ENCODE assay signal across 1 cellular context in genomic region chr11:93767018-93767417, GRCh38.
TF ChIP-seq lines count a peak whose summit lies in the region.

No MANE protein-coding gene starts in this region.

TF ChIP-seq in K562, 482 proteins besides CTCF, POLR2A, EP300 and RAD21 (continued from another document):
- no peak for TF ChIP-seq THAP7 (CRISPR knock-in tag; IDR thresholded peaks at IDR 0.05)
- no peak for TF ChIP-seq MYC (IDR thresholded peaks at IDR 0.05; ENCODE audit: low read depth, low read length)
- TF ChIP-seq MYC (CRISPR knock-in tag; IDR thresholded peaks at IDR 0.05; ENCODE audit: borderline replicate concordance, low read depth), result no peak
- TF ChIP-seq SRSF7 (optimal IDR thresholded peaks at IDR 0.05; ENCODE audit: low read depth, low read length), result no peak
- no peak for TF ChIP-seq ZNF449 (CRISPR knock-in tag; IDR thresholded peaks at IDR 0.05)
- no peak for TF ChIP-seq FOS (IDR thresholded peaks at IDR 0.05; ENCODE audit: extremely low read depth, insufficient read length)
- TF ChIP-seq IRF2 (CRISPR knock-in tag; IDR thresholded peaks at IDR 0.05), result no peak
- no peak for TF ChIP-seq RFX5 (IDR thresholded peaks at IDR 0.05; ENCODE audit: low read depth, low read length)
- no peak for TF ChIP-seq EZH2 (IDR thresholded peaks at IDR 0.05; ENCODE audit: borderline replicate concordance, low read depth, low read length)
- TF ChIP-seq STAG1 (CRISPR knock-in tag; IDR thresholded peaks at IDR 0.05; ENCODE audit: borderline replicate concordance), result no peak
TF ChIP-seq in K562: peak in this region for 0.
